In the genomic region with DNA sequence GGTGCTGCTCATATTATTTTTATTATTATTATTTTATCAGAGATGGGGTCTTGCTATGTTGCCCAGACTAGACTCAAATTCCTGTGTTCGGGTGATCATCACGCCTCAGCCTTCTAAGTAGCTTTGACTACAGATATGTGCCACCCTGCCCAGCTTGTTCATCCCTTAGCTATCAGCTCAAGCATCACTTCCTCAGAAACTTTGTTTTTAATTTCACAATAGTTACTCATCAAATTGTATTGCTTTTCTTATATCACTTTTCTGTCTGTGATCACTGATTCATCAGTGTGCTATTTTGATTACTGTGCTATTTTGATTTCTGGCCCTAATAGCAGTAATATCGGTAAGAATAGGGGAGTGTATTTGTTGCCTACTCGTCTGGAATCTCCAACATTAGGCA, we compare ENCODE assay signal across 1 cellular context.
TF ChIP-seq lines count a peak whose summit lies in the region.

No MANE protein-coding gene starts in this region.

TF ChIP-seq in WTC11, 78 proteins besides CTCF, POLR2A, EP300 and RAD21 (continued from another document):
- TF ChIP-seq, protein P1, sequence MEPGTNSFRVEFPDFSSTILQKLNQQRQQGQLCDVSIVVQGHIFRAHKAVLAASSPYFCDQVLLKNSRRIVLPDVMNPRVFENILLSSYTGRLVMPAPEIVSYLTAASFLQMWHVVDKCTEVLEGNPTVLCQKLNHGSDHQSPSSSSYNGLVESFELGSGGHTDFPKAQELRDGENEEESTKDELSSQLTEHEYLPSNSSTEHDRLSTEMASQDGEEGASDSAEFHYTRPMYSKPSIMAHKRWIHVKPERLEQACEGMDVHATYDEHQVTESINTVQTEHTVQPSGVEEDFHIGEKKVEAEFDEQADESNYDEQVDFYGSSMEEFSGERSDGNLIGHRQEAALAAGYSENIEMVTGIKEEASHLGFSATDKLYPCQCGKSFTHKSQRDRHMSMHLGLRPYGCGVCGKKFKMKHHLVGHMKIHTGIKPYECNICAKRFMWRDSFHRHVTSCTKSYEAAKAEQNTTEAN (CRISPR knock-in tag; IDR thresholded peaks at IDR 0.05), result no peak
- TF ChIP-seq, protein P2, sequence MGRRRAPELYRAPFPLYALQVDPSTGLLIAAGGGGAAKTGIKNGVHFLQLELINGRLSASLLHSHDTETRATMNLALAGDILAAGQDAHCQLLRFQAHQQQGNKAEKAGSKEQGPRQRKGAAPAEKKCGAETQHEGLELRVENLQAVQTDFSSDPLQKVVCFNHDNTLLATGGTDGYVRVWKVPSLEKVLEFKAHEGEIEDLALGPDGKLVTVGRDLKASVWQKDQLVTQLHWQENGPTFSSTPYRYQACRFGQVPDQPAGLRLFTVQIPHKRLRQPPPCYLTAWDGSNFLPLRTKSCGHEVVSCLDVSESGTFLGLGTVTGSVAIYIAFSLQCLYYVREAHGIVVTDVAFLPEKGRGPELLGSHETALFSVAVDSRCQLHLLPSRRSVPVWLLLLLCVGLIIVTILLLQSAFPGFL (CRISPR knock-in tag; IDR thresholded peaks at IDR 0.05; ENCODE audit: borderline replicate concordance), result no peak
- TF ChIP-seq, protein P3, sequence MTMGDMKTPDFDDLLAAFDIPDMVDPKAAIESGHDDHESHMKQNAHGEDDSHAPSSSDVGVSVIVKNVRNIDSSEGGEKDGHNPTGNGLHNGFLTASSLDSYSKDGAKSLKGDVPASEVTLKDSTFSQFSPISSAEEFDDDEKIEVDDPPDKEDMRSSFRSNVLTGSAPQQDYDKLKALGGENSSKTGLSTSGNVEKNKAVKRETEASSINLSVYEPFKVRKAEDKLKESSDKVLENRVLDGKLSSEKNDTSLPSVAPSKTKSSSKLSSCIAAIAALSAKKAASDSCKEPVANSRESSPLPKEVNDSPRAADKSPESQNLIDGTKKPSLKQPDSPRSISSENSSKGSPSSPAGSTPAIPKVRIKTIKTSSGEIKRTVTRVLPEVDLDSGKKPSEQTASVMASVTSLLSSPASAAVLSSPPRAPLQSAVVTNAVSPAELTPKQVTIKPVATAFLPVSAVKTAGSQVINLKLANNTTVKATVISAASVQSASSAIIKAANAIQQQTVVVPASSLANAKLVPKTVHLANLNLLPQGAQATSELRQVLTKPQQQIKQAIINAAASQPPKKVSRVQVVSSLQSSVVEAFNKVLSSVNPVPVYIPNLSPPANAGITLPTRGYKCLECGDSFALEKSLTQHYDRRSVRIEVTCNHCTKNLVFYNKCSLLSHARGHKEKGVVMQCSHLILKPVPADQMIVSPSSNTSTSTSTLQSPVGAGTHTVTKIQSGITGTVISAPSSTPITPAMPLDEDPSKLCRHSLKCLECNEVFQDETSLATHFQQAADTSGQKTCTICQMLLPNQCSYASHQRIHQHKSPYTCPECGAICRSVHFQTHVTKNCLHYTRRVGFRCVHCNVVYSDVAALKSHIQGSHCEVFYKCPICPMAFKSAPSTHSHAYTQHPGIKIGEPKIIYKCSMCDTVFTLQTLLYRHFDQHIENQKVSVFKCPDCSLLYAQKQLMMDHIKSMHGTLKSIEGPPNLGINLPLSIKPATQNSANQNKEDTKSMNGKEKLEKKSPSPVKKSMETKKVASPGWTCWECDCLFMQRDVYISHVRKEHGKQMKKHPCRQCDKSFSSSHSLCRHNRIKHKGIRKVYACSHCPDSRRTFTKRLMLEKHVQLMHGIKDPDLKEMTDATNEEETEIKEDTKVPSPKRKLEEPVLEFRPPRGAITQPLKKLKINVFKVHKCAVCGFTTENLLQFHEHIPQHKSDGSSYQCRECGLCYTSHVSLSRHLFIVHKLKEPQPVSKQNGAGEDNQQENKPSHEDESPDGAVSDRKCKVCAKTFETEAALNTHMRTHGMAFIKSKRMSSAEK (CRISPR knock-in tag; IDR thresholded peaks at IDR 0.05; ENCODE audit: borderline replicate concordance), result no peak
- TF ChIP-seq, protein P4, sequence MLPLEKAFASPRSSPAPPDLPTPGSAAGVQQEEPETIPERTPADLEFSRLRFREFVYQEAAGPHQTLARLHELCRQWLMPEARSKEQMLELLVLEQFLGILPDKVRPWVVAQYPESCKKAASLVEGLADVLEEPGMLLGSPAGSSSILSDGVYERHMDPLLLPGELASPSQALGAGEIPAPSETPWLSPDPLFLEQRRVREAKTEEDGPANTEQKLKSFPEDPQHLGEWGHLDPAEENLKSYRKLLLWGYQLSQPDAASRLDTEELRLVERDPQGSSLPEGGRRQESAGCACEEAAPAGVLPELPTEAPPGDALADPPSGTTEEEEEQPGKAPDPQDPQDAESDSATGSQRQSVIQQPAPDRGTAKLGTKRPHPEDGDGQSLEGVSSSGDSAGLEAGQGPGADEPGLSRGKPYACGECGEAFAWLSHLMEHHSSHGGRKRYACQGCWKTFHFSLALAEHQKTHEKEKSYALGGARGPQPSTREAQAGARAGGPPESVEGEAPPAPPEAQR (CRISPR knock-in tag; IDR thresholded peaks at IDR 0.05), result no peak
- TF ChIP-seq HMGA2 (CRISPR knock-in tag; IDR thresholded peaks at IDR 0.05) (no peak), ZNF416 (CRISPR knock-in tag; IDR thresholded peaks at IDR 0.05) (no peak)
